ENCODE assay signal across 17 cellular contexts in genomic region chr19:48497728-48498575, GRCh38. TPM values are rescaled to one million over a fixed set of nuclear protein-coding genes. Genes with fewer than 3 reads are reported as not detected.
A peak's percentile ranks its signal among the peaks of the same experiment; 100 is the strongest.
DNase-seq lines count a peak whose midpoint lies in the region; ATAC-seq and TF ChIP-seq lines count a peak whose summit lies in the region.
"Had no signal": no experiment of that assay in that cellular context is flagged by ENCODE, and none has a peak within 500 bp of the region (broad histone marks: within the 10 kb centered on the region; RNA-seq: fewer than 3 reads in every experiment).

No MANE protein-coding gene starts in this region.

- H3K4me3 Mint-ChIP-seq in activated CD8-positive, alpha-beta memory T cell treated with anti-CD3 and anti-CD28 coated beads, Interleukin-2, amount 10 ng/mL, durations not matched to agents 7 days and 5 days = no peak overlapping the region
- peak overlapping the region; percentile 42 for H3K4me3 Mint-ChIP-seq in natural killer cell treated with Interleukin-12 subunit alpha and Interleukin-12 subunit beta and Interleukin-15 and Interleukin-18, amount 100 ng/mL, for 72 hours
- H3K4me3 Mint-ChIP-seq: activated T-helper 17 cell treated with anti-CD3 and anti-CD28 coated beads, Interleukin-2, amount 50 U/mL, for 72 hours; T-helper 2 cell treated with Interferon-gamma antibody and Interleukin-4, amounts not matched to agents 5 μg/mL and 100 μg/mL, for 36 hours had no signal

- CTCF ChIA-PET in activated CD8-positive, alpha-beta memory T cell treated with anti-CD3 and anti-CD28 coated beads, Interleukin-2, amount 10 ng/mL, durations not matched to agents 7 days and 5 days (lab: Charles Lee) = no interaction called here

- H3K27me3 ChIP-seq in RWPE2 (ENCODE audit: insufficient read depth, poor library complexity, severe bottlenecking) = no peaks in the 10 kb centered on the region
- H3K27me3 ChIP-seq: cardiac muscle cell had no signal

- peaks cover 4% of the 10 kb centered on the region for H3K4me1 ChIP-seq in RWPE2 (ENCODE audit: insufficient read depth, poor library complexity, severe bottlenecking)
- H3K4me1 ChIP-seq: SJCRH30 had no signal

- peaks cover 29% of the 10 kb centered on the region for H3K27me3 Mint-ChIP-seq in activated CD8-positive, alpha-beta memory T cell treated with anti-CD3 and anti-CD28 coated beads, Interleukin-2, amount 10 ng/mL, durations not matched to agents 7 days and 5 days
- peaks cover 7 to 16% of the 10 kb centered on the region in 2 donors for H3K27me3 Mint-ChIP-seq in natural killer cell treated with Interleukin-12 subunit alpha and Interleukin-12 subunit beta and Interleukin-15 and Interleukin-18, amount 100 ng/mL, for 72 hours

- H3K27ac Mint-ChIP-seq in activated CD8-positive, alpha-beta memory T cell treated with anti-CD3 and anti-CD28 coated beads, Interleukin-2, amount 10 ng/mL, durations not matched to agents 7 days and 5 days = no peak overlapping the region
- no peak overlapping the region for H3K27ac Mint-ChIP-seq in natural killer cell treated with Interleukin-12 subunit alpha and Interleukin-12 subunit beta and Interleukin-15 and Interleukin-18, amount 100 ng/mL, for 72 hours
- H3K27ac Mint-ChIP-seq: activated T-helper 17 cell treated with anti-CD3 and anti-CD28 coated beads, Interleukin-2, amount 50 U/mL, for 72 hours; T-helper 2 cell treated with Interferon-gamma antibody and Interleukin-4, amounts not matched to agents 5 μg/mL and 100 μg/mL, for 36 hours had no signal

- H3K27ac ChIP-seq in RWPE2 (ENCODE audit: poor library complexity, severe bottlenecking) = no peak overlapping the region
- H3K27ac ChIP-seq: cardiac muscle cell, SJCRH30 had no signal

- peak; percentile 34 for DNase-seq in activated CD8-positive, alpha-beta memory T cell treated with anti-CD3 and anti-CD28 coated beads, Interleukin-2, amount 10 ng/mL, durations not matched to agents 7 days and 5 days
- DNase-seq in activated CD8-positive, alpha-beta memory T cell treated with anti-CD3 and anti-CD28 coated beads for 24 hours = no peak
- DNase-seq in RWPE2 (ENCODE audit: low spot score) (peak; percentile 49), HT-29 (ENCODE audit: low spot score) (no peak), NCI-H748 treated with DMSO at 0.1 percent for 48 hours (lab: John Stamatoyannopoulos, UW) (no peak)
- no peak for DNase-seq in natural killer cell treated with Interleukin-12 subunit alpha and Interleukin-12 subunit beta and Interleukin-15 and Interleukin-18, amount 100 ng/mL, for 72 hours (ENCODE audit: low spot score)
- DNase-seq: activated CD4-positive, CD25-positive, alpha-beta regulatory T cell; DMS79; effector CD4-positive, alpha-beta T cell; NCI-H2107; NCI-H526 treated with DMSO at 0.1 percent for 48 hours; OCI-M1; SJCRH30 had no signal

- no peaks in the 10 kb centered on the region for H3K36me3 ChIP-seq in RWPE2 (ENCODE audit: low read depth)
- H3K36me3 ChIP-seq: cardiac muscle cell, SJCRH30 had no signal

- no peaks in the 10 kb centered on the region for H3K9me3 Mint-ChIP-seq in activated CD8-positive, alpha-beta memory T cell treated with anti-CD3 and anti-CD28 coated beads, Interleukin-2, amount 10 ng/mL, durations not matched to agents 7 days and 5 days (ENCODE audit: low read depth)
- no peaks in the 10 kb centered on the region for H3K9me3 Mint-ChIP-seq in natural killer cell treated with Interleukin-12 subunit alpha and Interleukin-12 subunit beta and Interleukin-15 and Interleukin-18, amount 100 ng/mL, for 72 hours
- H3K9me3 Mint-ChIP-seq: activated T-helper 17 cell treated with anti-CD3 and anti-CD28 coated beads, Interleukin-2, amount 50 U/mL, for 72 hours; T-helper 2 cell treated with Interferon-gamma antibody and Interleukin-4, amounts not matched to agents 5 μg/mL and 100 μg/mL, for 36 hours had no signal

- ATAC-seq in activated CD8-positive, alpha-beta memory T cell treated with anti-CD3 and anti-CD28 coated beads, Interleukin-2, amount 10 ng/mL, durations not matched to agents 7 days and 5 days = no peak
- ATAC-seq in RWPE2 (ENCODE audit: low read depth) = no peak
- no peak for ATAC-seq in natural killer cell treated with Interleukin-12 subunit alpha and Interleukin-12 subunit beta and Interleukin-15 and Interleukin-18, amount 100 ng/mL, for 72 hours
- ATAC-seq: activated T-helper 17 cell treated with anti-CD3 and anti-CD28 coated beads, Interleukin-2, amount 50 U/mL, for 72 hours had no signal

- H3K9me3 ChIP-seq in RWPE2 (ENCODE audit: severe bottlenecking) = no peaks in the 10 kb centered on the region
- H3K9me3 ChIP-seq: SJCRH30 had no signal

- H3K4me3 ChIP-seq in RWPE2 (ENCODE audit: severe bottlenecking) = no peak overlapping the region
- H3K4me3 ChIP-seq: cardiac muscle cell, SJCRH30 had no signal

- peaks cover 19% of the 10 kb centered on the region for H3K4me1 Mint-ChIP-seq in activated CD8-positive, alpha-beta memory T cell treated with anti-CD3 and anti-CD28 coated beads, Interleukin-2, amount 10 ng/mL, durations not matched to agents 7 days and 5 days
- H3K4me1 Mint-ChIP-seq in natural killer cell treated with Interleukin-12 subunit alpha and Interleukin-12 subunit beta and Interleukin-15 and Interleukin-18, amount 100 ng/mL, for 72 hours (ENCODE audit: low read depth in 2 of 2) = peaks cover 12 to 28% of the 10 kb centered on the region in 2 donors

- no peaks in the 10 kb centered on the region for H3K36me3 Mint-ChIP-seq in activated CD8-positive, alpha-beta memory T cell treated with anti-CD3 and anti-CD28 coated beads, Interleukin-2, amount 10 ng/mL, durations not matched to agents 7 days and 5 days
- H3K36me3 Mint-ChIP-seq in natural killer cell treated with Interleukin-12 subunit alpha and Interleukin-12 subunit beta and Interleukin-15 and Interleukin-18, amount 100 ng/mL, for 72 hours = no peaks in the 10 kb centered on the region

- no peak for TF ChIP-seq CTCF in RWPE2 (IDR thresholded peaks at IDR 0.05; ENCODE audit: poor library complexity, severe bottlenecking)

RNA-seq across cellular contexts. Expression of gene LMTK3, which starts 13.7 kb away (rescaled TPM):
- 1 to 10 TPM; 3.5 to 5.3 TPM for total RNA-seq in activated CD8-positive, alpha-beta memory T cell treated with anti-CD3 and anti-CD28 coated beads, Interleukin-2, amount 10 ng/mL, durations not matched to agents 7 days and 5 days
- 1 to 10 TPM in 1 of 2 donors, under 1 TPM in 1; 0.40 to 1.3 TPM for total RNA-seq in natural killer cell treated with Interleukin-12 subunit alpha and Interleukin-12 subunit beta and Interleukin-15 and Interleukin-18, amount 100 ng/mL, for 72 hours
- 11.4 and 12.2 TPM in 2 replicates for total RNA-seq in HT-29 (2014; rRNA removed; shearing (Covaris generic))
- total RNA-seq: SJCRH30 had no signal

RNA-seq across cellular contexts. Expression of gene CYTH2, which starts 28.8 kb away (rescaled TPM):
- 10 to 100 TPM; 42.5 to 47.8 TPM for total RNA-seq in activated CD8-positive, alpha-beta memory T cell treated with anti-CD3 and anti-CD28 coated beads, Interleukin-2, amount 10 ng/mL, durations not matched to agents 7 days and 5 days
- 10 to 100 TPM; 66.4 to 66.9 TPM for total RNA-seq in natural killer cell treated with Interleukin-12 subunit alpha and Interleukin-12 subunit beta and Interleukin-15 and Interleukin-18, amount 100 ng/mL, for 72 hours
- 145 and 154 TPM in 2 replicates for total RNA-seq in HT-29 (2014; rRNA removed; shearing (Covaris generic))

RNA-seq across cellular contexts. Expression of gene KCNJ14, which starts 42.6 kb away (rescaled TPM):
- 1 to 10 TPM in 1 of 2 experiments, under 1 TPM in 1; 0.85 to 1.5 TPM for total RNA-seq in activated CD8-positive, alpha-beta memory T cell treated with anti-CD3 and anti-CD28 coated beads, Interleukin-2, amount 10 ng/mL, durations not matched to agents 7 days and 5 days
- 1 to 10 TPM; 2.1 to 4.6 TPM for total RNA-seq in natural killer cell treated with Interleukin-12 subunit alpha and Interleukin-12 subunit beta and Interleukin-15 and Interleukin-18, amount 100 ng/mL, for 72 hours
- 2.7 and 3.6 TPM in 2 replicates for total RNA-seq in HT-29 (2014; rRNA removed; shearing (Covaris generic))

RNA-seq across cellular contexts. Expression of gene GRWD1, which starts 52.2 kb away (rescaled TPM):
- total RNA-seq in activated CD8-positive, alpha-beta memory T cell treated with anti-CD3 and anti-CD28 coated beads, Interleukin-2, amount 10 ng/mL, durations not matched to agents 7 days and 5 days = 10 to 100 TPM; 37.9 to 58.7 TPM
- total RNA-seq in natural killer cell treated with Interleukin-12 subunit alpha and Interleukin-12 subunit beta and Interleukin-15 and Interleukin-18, amount 100 ng/mL, for 72 hours = 100 to 1,000 TPM in 1 of 2 donors, 10 to 100 TPM in 1; 60.6 to 104 TPM
- total RNA-seq in HT-29 (2014; rRNA removed; shearing (Covaris generic)) = 96.1 and 120 TPM in 2 replicates

RNA-seq across cellular contexts. Expression of gene SULT2B1, which starts 54.0 kb away (rescaled TPM):
- not detected for total RNA-seq in activated CD8-positive, alpha-beta memory T cell treated with anti-CD3 and anti-CD28 coated beads, Interleukin-2, amount 10 ng/mL, durations not matched to agents 7 days and 5 days
- not detected for total RNA-seq in natural killer cell treated with Interleukin-12 subunit alpha and Interleukin-12 subunit beta and Interleukin-15 and Interleukin-18, amount 100 ng/mL, for 72 hours
- total RNA-seq in HT-29 (2014; rRNA removed; shearing (Covaris generic)) = 48.6 and 55.3 TPM in 2 replicates
- total RNA-seq: activated T-helper 17 cell treated with anti-CD3 and anti-CD28 coated beads, Interleukin-2, amount 50 U/mL, for 72 hours; cardiac muscle cell; renal cortical epithelial cell had no signal

Comparison
In these comparisons a context has a peak if more than half of its experiments do, and no peak if none do; other contexts are left out.
1. DNase-seq: peak in activated CD8-positive, alpha-beta memory T cell treated with anti-CD3 and anti-CD28 coated beads, Interleukin-2, amount 10 ng/mL, durations not matched to agents 7 days and 5 days (single experiment) and RWPE2 (single experiment); none in activated CD8-positive, alpha-beta memory T cell treated with anti-CD3 and anti-CD28 coated beads for 24 hours (single experiment), natural killer cell treated with Interleukin-12 subunit alpha and Interleukin-12 subunit beta and Interleukin-15 and Interleukin-18, amount 100 ng/mL, for 72 hours (single experiment), HT-29 (single experiment) and NCI-H748 treated with DMSO at 0.1 percent for 48 hours (single experiment).